ENCODE assay signal across 8 cellular contexts in the genomic region with DNA sequence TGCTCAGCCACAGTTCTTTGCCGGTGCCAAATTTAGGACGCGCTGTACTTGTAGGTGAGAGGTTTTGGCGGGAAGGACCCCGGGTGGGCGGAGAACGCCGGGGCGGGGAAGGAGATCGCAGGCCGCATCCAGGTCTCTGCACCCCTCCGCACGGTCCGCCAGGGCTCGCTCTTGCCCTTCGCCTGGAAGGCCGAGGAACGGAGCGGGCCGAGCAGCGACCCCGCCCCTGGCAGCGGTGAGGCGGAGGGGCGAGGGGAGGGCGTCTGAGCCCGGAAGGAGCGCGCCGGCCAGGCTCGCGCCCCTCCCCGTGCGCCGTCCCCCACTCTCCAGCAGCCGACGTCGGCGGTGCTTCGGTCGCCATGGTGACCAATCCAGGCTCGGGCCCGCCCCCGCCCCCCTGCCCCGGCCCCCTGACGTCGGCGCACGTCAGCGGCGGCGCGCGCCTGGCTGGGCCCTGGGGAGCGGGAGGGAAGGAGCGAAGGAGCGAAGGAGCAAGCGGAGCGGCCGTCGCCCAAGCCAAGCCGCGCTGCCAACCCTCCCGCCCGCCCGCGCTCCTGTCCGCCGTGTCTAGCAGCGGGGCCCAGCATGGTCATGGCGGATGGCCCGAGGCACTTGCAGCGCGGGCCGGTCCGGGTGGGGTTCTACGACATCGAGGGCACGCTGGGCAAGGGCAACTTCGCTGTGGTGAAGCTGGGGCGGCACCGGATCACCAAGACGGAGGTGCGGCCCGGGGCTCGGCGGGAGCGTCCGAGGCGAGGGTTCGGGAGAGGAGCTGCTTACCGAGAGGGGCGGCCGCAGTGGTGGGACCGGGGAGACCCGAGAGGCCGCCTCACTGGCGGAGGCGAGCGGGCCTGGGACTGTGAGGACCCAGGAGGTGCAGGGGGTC. TPM values are rescaled to one million over a fixed set of nuclear protein-coding genes. Genes with fewer than 3 reads are reported as not detected.
DNase-seq lines count a peak whose midpoint lies in the region; ATAC-seq, FAIRE-seq and TF ChIP-seq lines count a peak whose summit lies in the region.

A gene (plus strand): TSS at position 471 of the 886 bp plus-strand sequence. CDS start 115 bp downstream, at position 586.

- ATAC-seq in foreskin keratinocyte: peak; percentile 90

- H3K4me1 ChIP-seq in H9 (ENCODE audit: insufficient read depth, low read length) (peaks cover 3% of the 10 kb centered on the region; the same call in 1 of the 2 replicates), Loucy (ENCODE audit: insufficient read depth, low read length, poor library complexity, severe bottlenecking) (peaks cover 31% of the 10 kb centered on the region), foreskin keratinocyte (peaks cover 32% of the 10 kb centered on the region), neural progenitor cell (peaks cover 12% of the 10 kb centered on the region)

- H3K23ac ChIP-seq in H9 (ENCODE audit: insufficient read length, low read depth, low read length): no peak within 1 kb of the TSS

- H4K8ac ChIP-seq in H9 (replicated peaks; ENCODE audit: insufficient read length, low read depth, low read length): no peak within 1 kb of the TSS

- H3K36me3 ChIP-seq in Loucy (ENCODE audit: insufficient read depth, low read length) (no peaks in the 10 kb centered on the region), neural progenitor cell (no peaks in the 10 kb centered on the region)

- H3K9me3 Mint-ChIP-seq in H9 (no peaks in the 10 kb centered on the region; a peak in 1 of 5 replicates), neural progenitor cell (no peaks in the 10 kb centered on the region)

- no peak within 1 kb of the TSS for H3T11ph ChIP-seq in H9 (ENCODE audit: low read length)

- H3K4ac ChIP-seq in H9 (ENCODE audit: low read depth, low read length): no peak within 1 kb of the TSS

- H2BK15ac ChIP-seq in H9 (ENCODE audit: low read depth, low read length): no peak within 1 kb of the TSS; the same call in 1 of the 2 replicates

- TF ChIP-seq CTCF in H9 (conservative IDR thresholded peaks at IDR 0.05): peak; percentile 95
- TF ChIP-seq CTCF in Loucy (conservative IDR thresholded peaks at IDR 0.05; ENCODE audit: low read length): peak; percentile 76
- peak; percentile 99 for TF ChIP-seq CTCF in foreskin keratinocyte (conservative IDR thresholded peaks at IDR 0.05)
- TF ChIP-seq CTCF in neural progenitor cell (IDR thresholded peaks at IDR 0.05): peak; percentile 77

- H2AK5ac ChIP-seq in H9 (ENCODE audit: insufficient read length, low read length): no peak within 1 kb of the TSS

- H3K18ac ChIP-seq in H9 (ENCODE audit: insufficient read length, low read depth, low read length): peak within 1 kb of the TSS; percentile 91

- H2BK120ac ChIP-seq in H9 (ENCODE audit: low read depth, low read length, poor library complexity, severe bottlenecking): no peak within 1 kb of the TSS

- H3K79me1 ChIP-seq in H9 (ENCODE audit: insufficient read depth, low read depth, low read length, poor library complexity, severe bottlenecking): no peaks in the 10 kb centered on the region

- no peak within 1 kb of the TSS for H2BK12ac ChIP-seq in H9 (ENCODE audit: insufficient read length, low read depth, low read length)

- H3K36me3 Mint-ChIP-seq in H9 (ENCODE audit: insufficient read depth in 1 of 3, low read depth in 3 of 3) (no peaks in the 10 kb centered on the region; a peak in 1 of 7 replicates), neural progenitor cell (no peaks in the 10 kb centered on the region)

- H3K79me2 ChIP-seq in H9 (ENCODE audit: insufficient read depth, low read length) (no peaks in the 10 kb centered on the region), Loucy (ENCODE audit: insufficient read depth, low read length) (peaks cover 45% of the 10 kb centered on the region), neural progenitor cell (ENCODE audit: low read depth) (peaks cover 47% of the 10 kb centered on the region)

- H3K56ac ChIP-seq in H9 (ENCODE audit: insufficient read length, low read depth, low read length): no peak within 1 kb of the TSS

- H3K4me3 Mint-ChIP-seq in H9 (peak within 1 kb of the TSS; percentile 69 to 91), neural progenitor cell (peak within 1 kb of the TSS; percentile 97)

- H2AFZ ChIP-seq in H9 (ENCODE audit: low read length): no peak within 1 kb of the TSS
- H2AFZ ChIP-seq in Loucy (ENCODE audit: low read length): peak within 1 kb of the TSS; percentile 92
- peak within 1 kb of the TSS; percentile 97 for H2AFZ ChIP-seq in neural progenitor cell (replicated peaks)

- H2BK20ac ChIP-seq in H9 (ENCODE audit: low read depth, low read length, poor library complexity, severe bottlenecking): no peak within 1 kb of the TSS

- H3K4me2 ChIP-seq in H9 (ENCODE audit: insufficient read depth, insufficient read length, low read length): peak within 1 kb of the TSS; percentile 81
- H3K4me2 ChIP-seq in Loucy (ENCODE audit: low read depth, low read length, poor library complexity, severe bottlenecking): peak within 1 kb of the TSS; percentile 93
- H3K4me2 ChIP-seq in neural progenitor cell: peak within 1 kb of the TSS; percentile 86

- no peak within 1 kb of the TSS for H3K27ac ChIP-seq in H9 (ENCODE audit: insufficient read length, low read depth, low read length)
- peak within 1 kb of the TSS; percentile 95 for H3K27ac ChIP-seq in foreskin keratinocyte
- peak within 1 kb of the TSS; percentile 80 for H3K27ac ChIP-seq in neural progenitor cell

- H3K4me1 Mint-ChIP-seq in H9 (peaks cover 20 to 30% of the 10 kb centered on the region in 2 experiments), neural progenitor cell (peaks cover 31% of the 10 kb centered on the region)

- DNase-seq in H9: peak; percentile 98
- peak; percentile 87 for DNase-seq in SHP77 treated with DMSO at 0.1 percent for 48 hours (lab: John Stamatoyannopoulos, UW)
- peak; percentile 82 for DNase-seq in activated gamma-delta T cell treated with anti-CD3 and anti-CD28 coated beads, Interleukin-2, amount 50 U/mL, for 16 hours (ENCODE audit: low read depth)
- DNase-seq in foreskin keratinocyte: peak; percentile 77 to 87
- DNase-seq in neural progenitor cell (ENCODE audit: low spot score): peak; percentile 99
- DNase-seq in stromal cell of bone marrow (ENCODE audit: low read depth): peak; percentile 88

- WGBS in H9 (ENCODE audit: extremely low coverage, insufficient read length, low lambda C conversion rate): no CpG with 5 or more reads among the region's 100 CpGs

- H3K9me3 ChIP-seq in H9 (ENCODE audit: control insufficient read depth, low read depth, low read length) (no peaks in the 10 kb centered on the region), Loucy (ENCODE audit: insufficient read depth, low read depth, low read length) (no peaks in the 10 kb centered on the region), neural progenitor cell (ENCODE audit: low read depth) (no peaks in the 10 kb centered on the region)

- H3K27me3 Mint-ChIP-seq in H9 (ENCODE audit: low read depth) (peaks cover 29% of the 10 kb centered on the region), neural progenitor cell (ENCODE audit: insufficient read depth, low read depth) (no peaks in the 10 kb centered on the region)

- peaks cover 11% of the 10 kb centered on the region for H3K23me2 ChIP-seq in H9 (ENCODE audit: insufficient read length, low read depth, low read length, poor library complexity, severe bottlenecking)

- H3K9ac ChIP-seq in H9 (ENCODE audit: extremely low read depth, insufficient read length, low read length) (peak within 1 kb of the TSS; percentile 65), Loucy (ENCODE audit: low read depth, low read length, poor library complexity, severe bottlenecking) (peak within 1 kb of the TSS; percentile 77), neural progenitor cell (peak within 1 kb of the TSS; percentile 70)

- H3K14ac ChIP-seq in H9 (ENCODE audit: insufficient read depth, low read length): peak within 1 kb of the TSS; percentile 81; the same call in 1 of the 2 replicates

- peaks cover 7% of the 10 kb centered on the region; the same call in 1 of the 2 replicates for H3K27me3 ChIP-seq in H9 (ENCODE audit: insufficient read depth, low read length)
- H3K27me3 ChIP-seq in Loucy (ENCODE audit: insufficient read depth, low read length, poor library complexity, severe bottlenecking): no peaks in the 10 kb centered on the region
- H3K27me3 ChIP-seq in foreskin keratinocyte: no peaks in the 10 kb centered on the region
- H3K27me3 ChIP-seq in neural progenitor cell: peaks cover 21% of the 10 kb centered on the region

- H3K4me3 ChIP-seq in Loucy (ENCODE audit: low read length, poor library complexity, severe bottlenecking): peak within 1 kb of the TSS; percentile 83
- H3K4me3 ChIP-seq in neural progenitor cell: peak within 1 kb of the TSS; percentile 83

- H4K91ac ChIP-seq in H9 (ENCODE audit: insufficient read length, low read depth, low read length): no peak within 1 kb of the TSS

- no peaks in the 10 kb centered on the region for H3F3A ChIP-seq in Loucy (ENCODE audit: low read depth)
- H3F3A ChIP-seq in neural progenitor cell (ENCODE audit: low read depth): peaks cover 14% of the 10 kb centered on the region

- H4K20me1 ChIP-seq in H9 (ENCODE audit: control insufficient read depth, insufficient read depth, insufficient read length): no peaks in the 10 kb centered on the region
- peaks cover 30% of the 10 kb centered on the region for H4K20me1 ChIP-seq in Loucy (ENCODE audit: insufficient read depth, low read length, poor library complexity, severe bottlenecking)
- H4K20me1 ChIP-seq in neural progenitor cell (ENCODE audit: low read depth): peaks cover 30% of the 10 kb centered on the region

- H4K5ac ChIP-seq in H9 (ENCODE audit: insufficient read length, low read depth, low read length): no peak within 1 kb of the TSS

- H3K27ac Mint-ChIP-seq in H9: peak within 1 kb of the TSS in 2 of 3 experiments; percentile 43 to 73; a peak in 1 of 7 replicates
- peak within 1 kb of the TSS; percentile 91 for H3K27ac Mint-ChIP-seq in neural progenitor cell

- peak; percentile 25 for FAIRE-seq in G401.6 (lab: Jason Lieb, UNC)

- H3K9me2 ChIP-seq in Loucy (replicated peaks; ENCODE audit: low read depth, low read length): no peaks in the 10 kb centered on the region

- H2BK5ac ChIP-seq in H9 (ENCODE audit: insufficient read length, low read length): no peak within 1 kb of the TSS

RNA-seq across cellular contexts. Expression of the gene that starts here (rescaled TPM):
- total RNA-seq in H9 (2021) (7.5 and 10.3 TPM in 2 replicates), foreskin keratinocyte (8.7 and 9.0 TPM in 2 replicates), neural progenitor cell (ENCODE audit: low replicate concordance) (12.0 and 16.3 TPM in 2 replicates)
- 2.3 and 2.6 TPM in 2 replicates for polyA plus RNA-seq in foreskin keratinocyte
